In genomic region chr19:44112802-44113137, GRCh38 we compare ENCODE assay signal across 1 cellular context.
TF ChIP-seq lines count a peak whose summit lies in the region.

No MANE protein-coding gene starts in this region.

TF ChIP-seq in endothelial cell of umbilical vein, 7 proteins besides CTCF, POLR2A, EP300 and RAD21 (continued from another document):
- no peak for TF ChIP-seq JUN (IDR thresholded peaks at IDR 0.05; ENCODE audit: borderline replicate concordance, insufficient read depth, insufficient read length, low read depth)
- no peak for TF ChIP-seq GATA2 (IDR thresholded peaks at IDR 0.05; ENCODE audit: insufficient read depth, insufficient read length, low read depth, low read length)
